In genomic region chr12:48183876-48184548, GRCh38 we compare ENCODE assay signal across 8 cellular contexts. TPM values are rescaled to one million over a fixed set of nuclear protein-coding genes. Genes with fewer than 3 reads are reported as not detected.
DNase-seq lines count a peak whose midpoint lies in the region; ATAC-seq and TF ChIP-seq lines count a peak whose summit lies in the region.

No MANE protein-coding gene starts in this region.

- H3K4me3 ChIP-seq in A673 (ENCODE audit: low read depth, low read length, poor library complexity, severe bottlenecking) (peak overlapping the region; percentile 67), adipocyte (ENCODE audit: low read length) (peak overlapping the region; percentile 83), thymus (ENCODE audit: low read length) (peak overlapping the region; percentile 75)

- POLR2A ChIA-PET in A673 (lab: Charles Lee; ENCODE audit: low non-redundant PET): no interaction called here
- POLR2A ChIA-PET in RWPE1 (lab: Yijun Ruan, JAX; ENCODE audit: low non-redundant PET): no interaction called here

- 6% methylated on average over 61 of the region's 61 CpGs for WGBS in thymus

- peak overlapping the region; percentile 47 for H3K9ac ChIP-seq in adipocyte (ENCODE audit: low read length)

- peaks cover 94% of the 10 kb centered on the region for H3K27me3 Mint-ChIP-seq in progenitor cell of endocrine pancreas

- H3K36me3 ChIP-seq in A673 (ENCODE audit: insufficient read depth, low read length, poor library complexity, severe bottlenecking): no peaks in the 10 kb centered on the region
- H3K36me3 ChIP-seq in adipocyte (ENCODE audit: control insufficient read depth, insufficient read depth, low read length, severe bottlenecking): no peaks in the 10 kb centered on the region
- H3K36me3 ChIP-seq in thymus (ENCODE audit: control insufficient read depth, insufficient read depth): no peaks in the 10 kb centered on the region

- intact Hi-C loops in A673 (cut with micrococcal nuclease; ENCODE audit: unreplicated experiment): loop anchor here (10.0 kb wide), 4 partner anchors 179 to 431 kb away; partner anchors contain the start of genes COL2A1 and TMEM106C

- DNase-seq in A673 (ENCODE audit: low spot score) (no peak), adipocyte (ENCODE audit: low read depth) (no peak), left lobe of liver (ENCODE audit: low spot score) (no peak), progenitor cell of endocrine pancreas (ENCODE audit: low spot score, unreplicated experiment) (no peak), RWPE1 (ENCODE audit: low spot score) (no peak), hippocampal formation (lab: John Stamatoyannopoulos, UW) (no peak)

- peak; percentile 2 for ATAC-seq in HG02973 (IDR thresholded peaks at IDR 0.05; ENCODE audit: unreplicated experiment)
- ATAC-seq in left lobe of liver: peak; percentile 13

- no peak overlapping the region for H3K27ac ChIP-seq in A673 (ENCODE audit: low read depth, low read length, poor library complexity, severe bottlenecking)
- H3K27ac ChIP-seq in thymus (ENCODE audit: low read depth): no peak overlapping the region
- H3K27ac ChIP-seq in RWPE1: no peak overlapping the region

- H3K27ac Mint-ChIP-seq in progenitor cell of endocrine pancreas: no peak overlapping the region

- no peak overlapping the region for H3K4me3 Mint-ChIP-seq in progenitor cell of endocrine pancreas (ENCODE audit: low read depth)

- peaks cover 30% of the 10 kb centered on the region for H3K4me1 ChIP-seq in A673 (ENCODE audit: insufficient read depth, low read length, poor library complexity, severe bottlenecking)
- peaks cover 16% of the 10 kb centered on the region for H3K4me1 ChIP-seq in adipocyte (ENCODE audit: control insufficient read depth, insufficient read depth, low read length)
- H3K4me1 ChIP-seq in thymus (ENCODE audit: control insufficient read depth, insufficient read depth, low read length): peaks cover 5% of the 10 kb centered on the region

- BruUV-seq in A673 (replicated peaks; lab: Mats Ljungman, UMichigan): no TSS peak

- peaks cover 3% of the 10 kb centered on the region for H3K4me1 Mint-ChIP-seq in progenitor cell of endocrine pancreas (ENCODE audit: low read depth)

- H3K36me3 Mint-ChIP-seq in progenitor cell of endocrine pancreas (ENCODE audit: insufficient read depth): no peaks in the 10 kb centered on the region

- H3K9me3 Mint-ChIP-seq in progenitor cell of endocrine pancreas (ENCODE audit: low read depth): no peaks in the 10 kb centered on the region

- CTCF ChIA-PET in A673 (lab: Charles Lee) (interaction anchor here (0.6 kb wide), 1 partner anchor 242 kb away, joined by 3 read pairs; no protein-coding TSS in a partner anchor), RWPE1 (lab: Yijun Ruan, JAX) (interaction anchor here (1.3 kb wide), 1 partner anchor 13 kb away, joined by 3 read pairs; no protein-coding TSS in a partner anchor)

- H3K27me3 ChIP-seq in A673 (replicated peaks; ENCODE audit: insufficient read depth, low read depth, low read length, poor library complexity): peaks cover 15% of the 10 kb centered on the region
- H3K27me3 ChIP-seq in adipocyte (replicated peaks; ENCODE audit: control insufficient read depth, insufficient read depth, low read length): peaks cover 15% of the 10 kb centered on the region
- peaks cover 44% of the 10 kb centered on the region for H3K27me3 ChIP-seq in thymus (ENCODE audit: control insufficient read depth, insufficient read depth)

- H3K9me3 ChIP-seq in A673 (ENCODE audit: low read depth, low read length, poor library complexity, severe bottlenecking) (no peaks in the 10 kb centered on the region), adipocyte (ENCODE audit: control insufficient read depth, low read length) (no peaks in the 10 kb centered on the region), thymus (ENCODE audit: control insufficient read depth) (no peaks in the 10 kb centered on the region)

- TF ChIP-seq CTCF in A673 (conservative IDR thresholded peaks at IDR 0.05; ENCODE audit: low read depth, low read length) (0 out of 2 replicates have a peak, but pooled peaks have one; percentile 7), progenitor cell of endocrine pancreas (IDR thresholded peaks at IDR 0.05; ENCODE audit: unreplicated experiment) (no peak), RWPE1 (conservative IDR thresholded peaks at IDR 0.05; ENCODE audit: low read depth) (no peak)

RNA-seq across cellular contexts. Expression of gene CCDC184, which starts 0.6 kb away (rescaled TPM):
- 0.63 and 0.69 TPM in 2 replicates for total RNA-seq in A673 (2021)
- not detected for total RNA-seq in left lobe of liver
- 0.21 TPM for polyA plus RNA-seq in thymus
- total RNA-seq in progenitor cell of endocrine pancreas: 0.12 TPM in 1 of 2 replicates, not detected in the other

RNA-seq across cellular contexts. Expression of gene OR10AD1, which starts 19.1 kb away (rescaled TPM):
- not detected in 2 replicates for total RNA-seq in A673 (2021)
- not detected for total RNA-seq in left lobe of liver
- polyA plus RNA-seq in thymus: not detected
- total RNA-seq in progenitor cell of endocrine pancreas: not detected in 2 replicates

RNA-seq across cellular contexts. Expression of gene ASB8, which starts 26.7 kb away (rescaled TPM):
- total RNA-seq in A673 (2021) (23.5 and 24.1 TPM in 2 replicates), left lobe of liver (24.7 TPM), progenitor cell of endocrine pancreas (22.2 and 27.0 TPM in 2 replicates)
- polyA plus RNA-seq in thymus: 23.2 TPM
